ENCODE assay signal across 8 cellular contexts in the genomic region with DNA sequence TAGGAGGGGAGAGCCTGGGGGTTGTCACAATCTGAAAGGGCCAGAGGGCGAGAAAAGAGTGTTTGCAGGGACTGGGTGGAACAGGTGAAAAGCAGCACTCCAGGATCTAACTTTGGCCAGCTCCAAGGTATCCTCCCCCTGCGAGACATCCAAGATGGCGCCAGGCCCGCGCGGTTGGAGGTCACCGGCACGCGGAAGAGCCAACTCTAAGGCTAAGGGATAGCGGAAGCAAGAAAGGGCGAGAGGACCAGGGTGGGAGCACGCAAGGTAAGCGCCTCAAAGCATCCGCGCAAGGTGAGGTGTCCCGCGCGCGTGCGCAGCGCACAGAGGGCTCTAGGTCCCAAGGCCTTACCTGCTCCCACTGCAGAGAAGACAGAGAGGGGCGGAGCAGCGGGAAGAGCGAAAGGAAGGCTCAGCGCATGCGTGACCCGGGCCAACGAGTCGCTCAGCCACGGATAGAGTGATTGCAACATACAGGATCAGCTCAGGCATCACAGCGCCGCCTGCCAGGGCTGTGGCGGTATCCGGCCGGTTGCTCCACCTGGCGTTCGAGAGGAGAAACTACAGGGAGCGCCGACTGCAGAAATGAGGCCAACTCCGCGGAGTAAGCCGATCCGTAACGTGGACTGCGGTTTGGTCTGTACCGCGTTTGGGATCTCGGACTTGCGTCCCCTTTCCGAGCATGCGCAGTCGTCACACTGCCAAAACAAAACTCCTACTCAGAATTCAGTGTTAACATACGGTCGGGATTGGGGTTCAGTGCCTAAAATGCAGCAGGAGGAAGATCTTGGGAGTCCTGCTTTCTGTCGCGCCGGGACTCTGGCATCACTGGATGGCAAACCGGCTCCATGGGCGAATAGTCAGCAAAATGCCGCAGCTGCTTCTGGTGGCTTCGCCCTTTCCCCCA. TPM values are rescaled to one million over a fixed set of nuclear protein-coding genes. Genes with fewer than 3 reads are reported as not detected.
A peak's percentile ranks its signal among the peaks of the same experiment; 100 is the strongest.
DNase-seq lines count a peak whose midpoint lies in the region; ATAC-seq lines count a peak whose summit lies in the region.

Gene ATP5MC2, minus strand, starts transcription at position 383 of the 907 bp plus-strand sequence. CDS start 3,469 bp downstream, outside the sequence.

- DNase-seq in Caki2 (ENCODE audit: low read depth) (peak; percentile 99), HT1080 (ENCODE audit: low read depth) (peak; percentile 99), NOMO-1 (lab: John Stamatoyannopoulos, UW; ENCODE audit: unreplicated experiment in 2 of 2) (peak; percentile 96 to 98), medulla oblongata (ENCODE audit: extremely low spot score) (peak; percentile 99)
- DNase-seq in effector memory CD4-positive, alpha-beta T cell, result peak; percentile 95 to 96 (median 96)
- peak; percentile 98 for DNase-seq in stimulated activated CD8-positive, alpha-beta memory T cell treated with anti-CD3 and anti-CD28 coated beads, Interleukin-12 subunit alpha, Interleukin-12 subunit beta, amount 100 ng/mL, for 1 hour (ENCODE audit: low read depth)

- no peaks in the 10 kb centered on the region for H3K9me3 ChIP-seq in effector memory CD4-positive, alpha-beta T cell (ENCODE audit: control insufficient read depth, low read length)

- H3K27ac ChIP-seq in effector memory CD4-positive, alpha-beta T cell (ENCODE audit: insufficient read depth, low read length, poor library complexity, severe bottlenecking), result peak within 1 kb of the TSS; percentile 71

- POLR2A ChIA-PET in activated CD8-positive, alpha-beta memory T cell treated with anti-CD3 and anti-CD28 coated beads for 36 hours (lab: Charles Lee), result interaction anchor here (0.7 to 1.2 kb wide), 4 partner anchors 50 to 132 kb away, joined by 3 to 4 read pairs (median 3); partner anchors contain the start of gene ATF7

- CTCF ChIA-PET in activated CD8-positive, alpha-beta memory T cell treated with anti-CD3 and anti-CD28 coated beads for 36 hours (lab: Charles Lee), result interaction anchor here (0.6 to 4.0 kb wide), 19 partner anchors 9 to 177 kb away, joined by 3 to 27 read pairs (median 3); partner anchors contain the start of genes ATF7 and TARBP2

- in situ Hi-C loops in Caki2 (cut with HindIII; ENCODE audit: low pct_unique_long_range_greater_than_20kb, low sequenced_read_pairs), result no loop called here

- peaks cover 18% of the 10 kb centered on the region for H3K36me3 ChIP-seq in effector memory CD4-positive, alpha-beta T cell (ENCODE audit: control insufficient read depth, insufficient read depth, low read length)

- H3K4me3 ChIP-seq in effector memory CD4-positive, alpha-beta T cell (ENCODE audit: insufficient read depth, low read depth, low read length, poor library complexity, severe bottlenecking), result peak within 1 kb of the TSS; percentile 82

- H3K27me3 ChIP-seq in effector memory CD4-positive, alpha-beta T cell (replicated peaks; ENCODE audit: control insufficient read depth, insufficient read depth, low read length, poor library complexity, severe bottlenecking), result peaks cover 5% of the 10 kb centered on the region

- peak; percentile 92 for ATAC-seq in GM21360 (IDR thresholded peaks at IDR 0.05; ENCODE audit: unreplicated experiment)

- H3K4me1 ChIP-seq in effector memory CD4-positive, alpha-beta T cell (ENCODE audit: control insufficient read depth, insufficient read depth, low read length, poor library complexity, severe bottlenecking), result peaks cover 19% of the 10 kb centered on the region

RNA-seq across cellular contexts. Expression of gene ATP5MC2, which starts in this region (rescaled TPM):
- total RNA-seq in Caki2 (2014; rRNA removed; shearing (Covaris generic); ENCODE audit: low replicate concordance), result 313 and 355 TPM in 2 replicates
- 390 and 472 TPM in 2 replicates for total RNA-seq in HT1080 (2014; rRNA removed; shearing (Covaris generic))
- 403 and 492 TPM in 2 replicates for polyA plus RNA-seq in HT1080 (2015; cell fraction: cytosol; rRNA removed)
- 166 and 189 TPM in 2 replicates for polyA plus RNA-seq in HT1080 (2015; cell fraction: nucleus; rRNA removed)
- 100 to 1,000 TPM; 342 to 343 TPM for total RNA-seq in activated CD8-positive, alpha-beta memory T cell treated with anti-CD3 and anti-CD28 coated beads for 36 hours

Comparison
In these comparisons a context has a peak if more than half of its experiments do, and no peak if none do; other contexts are left out.
1. Peak in every context shown above with its lines: DNase-seq, ATAC-seq, H3K4me3 ChIP-seq and H3K27ac ChIP-seq.